In the genomic region with DNA sequence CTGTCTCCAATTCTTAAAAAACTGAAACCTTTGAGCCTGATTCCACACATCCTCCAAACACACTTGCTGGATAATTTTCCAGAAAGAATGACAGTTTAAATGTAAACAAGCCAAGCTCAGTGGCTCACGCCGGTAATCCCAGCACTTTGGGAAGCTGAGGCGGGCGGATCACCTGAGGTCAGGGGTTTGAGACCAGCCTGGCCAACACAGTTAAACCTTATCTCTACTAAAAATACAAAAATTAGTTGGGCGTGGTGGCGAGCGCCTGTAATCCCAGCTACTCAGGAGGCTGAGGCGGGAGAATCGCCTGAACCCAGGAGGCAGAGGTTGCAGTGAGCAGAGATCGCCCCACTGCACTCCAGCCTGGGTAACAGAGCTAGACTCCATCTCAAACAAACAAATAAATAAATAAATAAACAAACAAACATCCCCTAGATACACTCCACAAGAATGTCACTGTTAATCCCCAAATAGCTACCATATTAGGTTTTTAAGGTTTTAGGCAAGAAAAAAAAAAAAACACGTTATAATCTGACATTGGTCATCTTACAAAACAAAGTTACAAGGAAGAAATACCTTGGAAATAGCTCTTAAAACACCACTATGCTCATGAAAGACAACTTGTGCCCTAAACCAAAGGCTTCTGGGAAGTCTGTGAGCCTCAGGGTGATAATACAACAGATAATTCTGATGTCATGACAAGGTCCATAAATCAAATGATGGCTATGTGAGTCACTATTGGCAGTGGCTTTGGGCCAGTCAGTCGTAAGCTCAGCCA, we compare ENCODE assay signal across 1 cellular context.
TF ChIP-seq lines count a peak whose summit lies in the region.

No MANE protein-coding gene starts in this region.

TF ChIP-seq in HepG2, 621 proteins besides CTCF, POLR2A, EP300 and RAD21:
- no peak for TF ChIP-seq ZBTB2 (CRISPR knock-in tag; IDR thresholded peaks at IDR 0.05; ENCODE audit: low read depth)
- TF ChIP-seq TRAFD1 (CRISPR knock-in tag; IDR thresholded peaks at IDR 0.05; ENCODE audit: borderline replicate concordance) = no peak
- TF ChIP-seq FOXO4 (CRISPR knock-in tag; conservative IDR thresholded peaks at IDR 0.05) = no peak
- no peak for TF ChIP-seq ZKSCAN8 (CRISPR knock-in tag; IDR thresholded peaks at IDR 0.05; ENCODE audit: borderline replicate concordance)
- TF ChIP-seq TRIM24 (CRISPR knock-in tag; IDR thresholded peaks at IDR 0.05) = no peak
- no peak for TF ChIP-seq GLMP (CRISPR knock-in tag; IDR thresholded peaks at IDR 0.05; ENCODE audit: borderline replicate concordance)
- TF ChIP-seq PHF20 (CRISPR knock-in tag; IDR thresholded peaks at IDR 0.05) = no peak
- no peak for TF ChIP-seq TAF15 (IDR thresholded peaks at IDR 0.05; ENCODE audit: low read depth, low read length, poor library complexity, severe bottlenecking)
- TF ChIP-seq, protein P1, sequence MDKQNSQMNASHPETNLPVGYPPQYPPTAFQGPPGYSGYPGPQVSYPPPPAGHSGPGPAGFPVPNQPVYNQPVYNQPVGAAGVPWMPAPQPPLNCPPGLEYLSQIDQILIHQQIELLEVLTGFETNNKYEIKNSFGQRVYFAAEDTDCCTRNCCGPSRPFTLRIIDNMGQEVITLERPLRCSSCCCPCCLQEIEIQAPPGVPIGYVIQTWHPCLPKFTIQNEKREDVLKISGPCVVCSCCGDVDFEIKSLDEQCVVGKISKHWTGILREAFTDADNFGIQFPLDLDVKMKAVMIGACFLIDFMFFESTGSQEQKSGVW (CRISPR knock-in tag; IDR thresholded peaks at IDR 0.05; ENCODE audit: borderline replicate concordance) = no peak
- no peak for TF ChIP-seq SOX5 (CRISPR knock-in tag; IDR thresholded peaks at IDR 0.05; ENCODE audit: borderline replicate concordance)
- TF ChIP-seq, protein P2, sequence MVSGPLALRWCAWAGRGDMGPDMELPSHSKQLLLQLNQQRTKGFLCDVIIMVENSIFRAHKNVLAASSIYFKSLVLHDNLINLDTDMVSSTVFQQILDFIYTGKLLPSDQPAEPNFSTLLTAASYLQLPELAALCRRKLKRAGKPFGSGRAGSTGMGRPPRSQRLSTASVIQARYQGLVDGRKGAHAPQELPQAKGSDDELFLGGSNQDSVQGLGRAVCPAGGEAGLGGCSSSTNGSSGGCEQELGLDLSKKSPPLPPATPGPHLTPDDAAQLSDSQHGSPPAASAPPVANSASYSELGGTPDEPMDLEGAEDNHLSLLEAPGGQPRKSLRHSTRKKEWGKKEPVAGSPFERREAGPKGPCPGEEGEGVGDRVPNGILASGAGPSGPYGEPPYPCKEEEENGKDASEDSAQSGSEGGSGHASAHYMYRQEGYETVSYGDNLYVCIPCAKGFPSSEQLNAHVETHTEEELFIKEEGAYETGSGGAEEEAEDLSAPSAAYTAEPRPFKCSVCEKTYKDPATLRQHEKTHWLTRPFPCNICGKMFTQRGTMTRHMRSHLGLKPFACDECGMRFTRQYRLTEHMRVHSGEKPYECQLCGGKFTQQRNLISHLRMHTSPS (CRISPR knock-in tag; IDR thresholded peaks at IDR 0.05; ENCODE audit: low read depth) = no peak
TF ChIP-seq in HepG2: peak in this region for 0.
